Comparison of ENCODE assay signal across 9 cellular contexts in genomic region chr2:231621051-231621879, GRCh38. TPM values are rescaled to one million over a fixed set of nuclear protein-coding genes. Genes with fewer than 3 reads are reported as not detected.
A peak's percentile ranks its signal among the peaks of the same experiment; 100 is the strongest.
DNase-seq lines count a peak whose midpoint lies in the region; ATAC-seq and TF ChIP-seq lines count a peak whose summit lies in the region.
"Had no signal": no experiment of that assay in that cellular context is flagged by ENCODE, and none has a peak within 500 bp of the region (broad histone marks: within the 10 kb centered on the region; RNA-seq: fewer than 3 reads in every experiment).

No MANE protein-coding gene starts in this region.

- H3K4me3 ChIP-seq in BE2C (ENCODE audit: low read depth, low read length) (peak overlapping the region; percentile 36), dorsolateral prefrontal cortex (peak overlapping the region in 55 of 59 donors; percentile 1 to 59 (median 37))
- H3K4me3 ChIP-seq in CD8-positive, alpha-beta T cell (ENCODE audit: low read depth, low read length) = no peak overlapping the region

- no peaks in the 10 kb centered on the region for H3K9me3 ChIP-seq in BE2C
- no peaks in the 10 kb centered on the region for H3K9me3 ChIP-seq in CD8-positive, alpha-beta T cell (ENCODE audit: low read length)

- TF ChIP-seq CTCF in BE2C (IDR thresholded peaks at IDR 0.05; ENCODE audit: low read depth, low read length) (peak; percentile 10; the same call in 1 of the 2 replicates), dorsolateral prefrontal cortex (IDR thresholded peaks at IDR 0.05 in 54 of 56, conservative IDR thresholded peaks at IDR 0.05 in 2 of 56; ENCODE audit: low read depth in 1 of 56, partially characterized antibody in 56 of 56) (no peak), nephron progenitor cell (IDR thresholded peaks at IDR 0.05) (no peak)
- no peak for TF ChIP-seq CTCF in CD8-positive, alpha-beta T cell (IDR thresholded peaks at IDR 0.05)

- peak overlapping the region in 57 of 59 donors; percentile 3 to 89 (median 75) for H3K27ac ChIP-seq in dorsolateral prefrontal cortex
- H3K27ac ChIP-seq in CD8-positive, alpha-beta T cell (ENCODE audit: low read depth, low read length) = no peak overlapping the region
- H3K27ac ChIP-seq: KMS-11 had no signal

- CTCF ChIA-PET in CD8-positive, alpha-beta T cell (lab: Charles Lee) = interaction anchor here (1.0 to 1.4 kb wide), 3 partner anchors 8 to 56 kb away, joined by 3 to 5 read pairs (median 5); no protein-coding TSS in a partner anchor

- peak overlapping the region; percentile 52 for H3K4me3 Mint-ChIP-seq in nephron progenitor cell
- H3K4me3 Mint-ChIP-seq in CD8-positive, alpha-beta T cell = no peak overlapping the region

- no peaks in the 10 kb centered on the region for H3K27me3 ChIP-seq in BE2C
- no peaks in the 10 kb centered on the region for H3K27me3 ChIP-seq in dorsolateral prefrontal cortex
- H3K27me3 ChIP-seq in CD8-positive, alpha-beta T cell (ENCODE audit: insufficient read depth, low read length) = no peaks in the 10 kb centered on the region

- no peaks in the 10 kb centered on the region for H3K4me1 ChIP-seq in BE2C
- no peaks in the 10 kb centered on the region for H3K4me1 ChIP-seq in CD8-positive, alpha-beta T cell (ENCODE audit: insufficient read depth, low read length)

- H3K4me1 Mint-ChIP-seq in nephron progenitor cell = peaks cover 54% of the 10 kb centered on the region
- peaks cover 4% of the 10 kb centered on the region for H3K4me1 Mint-ChIP-seq in CD8-positive, alpha-beta T cell (ENCODE audit: low read depth)

- H3K36me3 ChIP-seq in BE2C = no peaks in the 10 kb centered on the region
- no peaks in the 10 kb centered on the region for H3K36me3 ChIP-seq in CD8-positive, alpha-beta T cell (ENCODE audit: insufficient read depth, low read length)

- peaks cover 8% of the 10 kb centered on the region for H3K27me3 Mint-ChIP-seq in nephron progenitor cell (ENCODE audit: low read depth, poor library complexity)
- no peaks in the 10 kb centered on the region for H3K27me3 Mint-ChIP-seq in CD8-positive, alpha-beta T cell (ENCODE audit: low read depth)

- intact Hi-C loops in dorsolateral prefrontal cortex (cut with DNase I) = no loop called here
- intact Hi-C loops in CD8-positive, alpha-beta T cell (cut with DNase I, micrococcal nuclease) = no loop called here

- no peaks in the 10 kb centered on the region for H3K9me3 Mint-ChIP-seq in nephron progenitor cell
- no peaks in the 10 kb centered on the region for H3K9me3 Mint-ChIP-seq in CD8-positive, alpha-beta T cell

- ATAC-seq in GM18868 (IDR thresholded peaks at IDR 0.05; ENCODE audit: unreplicated experiment) = no peak
- ATAC-seq in CD8-positive, alpha-beta T cell = no peak
- no peak for ATAC-seq in GM19023 (IDR thresholded peaks at IDR 0.05; ENCODE audit: unreplicated experiment)

- DNase-seq in BE2C (peak; percentile 54), NCI-H1417 (lab: John Stamatoyannopoulos, UW) (peak in 2 of 3 experiments; percentile 90 to 93), dorsolateral prefrontal cortex (peak in 6 of 10 donors; percentile 46 to 68 (median 54)), nephron progenitor cell (no peak), NCI-H187 (lab: John Stamatoyannopoulos, UW) (no peak)
- no peak for DNase-seq in CD8-positive, alpha-beta T cell

- no peaks in the 10 kb centered on the region for H3K36me3 Mint-ChIP-seq in nephron progenitor cell (ENCODE audit: low read depth)
- no peaks in the 10 kb centered on the region for H3K36me3 Mint-ChIP-seq in CD8-positive, alpha-beta T cell

- peak overlapping the region; percentile 55 for H3K27ac Mint-ChIP-seq in nephron progenitor cell
- no peak overlapping the region for H3K27ac Mint-ChIP-seq in CD8-positive, alpha-beta T cell

- POLR2A ChIA-PET in CD8-positive, alpha-beta T cell (lab: Charles Lee) = no interaction called here

RNA-seq across cellular contexts. Expression of gene TEX44, which starts 28.6 kb away (rescaled TPM):
- not detected for polyA plus RNA-seq in BE2C (2012; ENCODE audit: insufficient read depth, insufficient read length, low read depth)
- not detected for total RNA-seq in dorsolateral prefrontal cortex
- total RNA-seq in CD8-positive, alpha-beta T cell = not detected

Comparison
In these comparisons a context has a peak if more than half of its experiments do, and no peak if none do; other contexts are left out.
1. DNase-seq: peak in BE2C (single experiment), NCI-H1417 (2 of 3) and dorsolateral prefrontal cortex (6 of 10); none in nephron progenitor cell (single experiment), NCI-H187 (0 of 2) and CD8-positive, alpha-beta T cell (0 of 7).